ENCODE assay signal across 22 cellular contexts in the genomic region with DNA sequence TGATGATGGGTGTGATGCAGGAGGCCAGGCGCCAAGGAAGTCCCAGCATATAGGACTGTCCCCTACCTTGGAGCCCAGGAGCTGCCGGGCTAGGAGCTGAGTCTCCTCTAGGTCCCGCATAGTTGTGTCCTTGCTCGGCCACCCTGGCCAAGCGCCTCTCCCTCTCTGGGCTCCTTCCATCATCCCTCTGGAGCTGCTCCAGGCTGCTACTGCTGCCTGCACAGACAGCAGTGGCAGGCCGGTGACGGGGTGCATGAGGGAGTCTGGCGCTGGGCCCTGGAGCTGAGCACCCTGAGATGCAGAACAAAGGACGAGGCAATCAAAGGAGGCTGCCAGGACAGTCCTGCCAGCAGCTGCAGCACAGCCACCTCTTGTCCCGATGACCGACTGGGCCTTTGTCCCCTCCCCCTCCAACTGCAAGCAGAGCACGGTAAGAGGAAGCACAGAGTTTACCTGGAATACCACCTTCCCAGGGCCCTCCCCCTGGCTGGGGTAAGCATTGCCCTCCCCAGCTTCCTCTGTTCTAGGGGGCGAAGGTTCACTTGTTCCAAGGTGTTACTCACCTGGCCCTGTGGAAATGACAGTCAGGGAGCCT. TPM values are rescaled to one million over a fixed set of nuclear protein-coding genes. Genes with fewer than 3 reads are reported as not detected.
A peak's percentile ranks its signal among the peaks of the same experiment; 100 is the strongest.
DNase-seq lines count a peak whose midpoint lies in the region; ATAC-seq and TF ChIP-seq lines count a peak whose summit lies in the region.
"Had no signal": no experiment of that assay in that cellular context is flagged by ENCODE, and none has a peak within 500 bp of the region (broad histone marks: within the 10 kb centered on the region; RNA-seq: fewer than 3 reads in every experiment).

No MANE protein-coding gene starts in this region.

- no peaks in the 10 kb centered on the region for H3K36me3 ChIP-seq in body of pancreas (replicated peaks in 1 of 2; ENCODE audit: insufficient read depth in 1 of 2, low read depth in 2 of 2)
- peaks cover 0 to 12% (median 0%) of the 10 kb centered on the region in 3 experiments for H3K36me3 ChIP-seq in naive thymus-derived CD4-positive, alpha-beta T cell (ENCODE audit: control insufficient read depth in 2 of 3, insufficient read depth in 3 of 3, low read length in 3 of 3)
- no peaks in the 10 kb centered on the region; the same call in 1 of the 2 replicates for H3K36me3 ChIP-seq in WERI-Rb-1
- H3K36me3 ChIP-seq: colonic mucosa, left ventricle myocardium inferior had no signal

- POLR2A ChIA-PET in naive thymus-derived CD4-positive, alpha-beta T cell (lab: Charles Lee): interaction anchor here (0.6 kb wide), 1 partner anchor 201 kb away, joined by 3 read pairs; no protein-coding TSS in a partner anchor
- POLR2A ChIA-PET in activated CD8-positive, alpha-beta T cell treated with anti-CD3 and anti-CD28 coated beads, Interleukin-2, amount 10 ng/mL, durations not matched to agents 7 days and 5 days (lab: Charles Lee): no interaction called here

- H3K4me3 Mint-ChIP-seq in IgD-negative memory B cell: peak overlapping the region in 3 of 4 donors; percentile 5 to 68 (median 54)
- peak overlapping the region in 1 of 10 donors; percentile 32 for H3K4me3 Mint-ChIP-seq in naive thymus-derived CD4-positive, alpha-beta T cell
- no peak overlapping the region for H3K4me3 Mint-ChIP-seq in activated CD8-positive, alpha-beta T cell treated with anti-CD3 and anti-CD28 coated beads, Interleukin-2, amount 10 ng/mL, durations not matched to agents 7 days and 5 days
- H3K4me3 Mint-ChIP-seq: activated naive CD8-positive, alpha-beta T cell treated with anti-CD3 and anti-CD28 coated beads for 36 hours; activated T-helper 17 cell treated with anti-CD3 and anti-CD28 coated beads, Interleukin-2, amount 50 U/mL, for 72 hours; neural crest cell had no signal

- H3K27me3 ChIP-seq in body of pancreas (no peaks in the 10 kb centered on the region), WERI-Rb-1 (ENCODE audit: insufficient read depth, low read depth, severe bottlenecking) (no peaks in the 10 kb centered on the region)
- H3K27me3 ChIP-seq in naive thymus-derived CD4-positive, alpha-beta T cell (ENCODE audit: control insufficient read depth in 2 of 2, insufficient read depth in 2 of 2, low read length in 2 of 2): no peaks in the 10 kb centered on the region
- H3K27me3 ChIP-seq: colonic mucosa had no signal

- CTCF ChIA-PET in naive thymus-derived CD4-positive, alpha-beta T cell (lab: Charles Lee): no interaction called here
- CTCF ChIA-PET in activated CD8-positive, alpha-beta T cell treated with anti-CD3 and anti-CD28 coated beads, Interleukin-2, amount 10 ng/mL, durations not matched to agents 7 days and 5 days (lab: Charles Lee): interaction anchor here (1.5 to 2.7 kb wide), 2 partner anchors 18 to 105 kb away, joined by 3 to 7 read pairs; no protein-coding TSS in a partner anchor

- H3K4me1 Mint-ChIP-seq in IgD-negative memory B cell: peaks cover 27 to 47% (median 39%) of the 10 kb centered on the region in 3 donors
- peaks cover 9 to 78% (median 67%) of the 10 kb centered on the region in 7 donors for H3K4me1 Mint-ChIP-seq in naive thymus-derived CD4-positive, alpha-beta T cell
- peaks cover 21% of the 10 kb centered on the region for H3K4me1 Mint-ChIP-seq in activated CD8-positive, alpha-beta T cell treated with anti-CD3 and anti-CD28 coated beads, Interleukin-2, amount 10 ng/mL, durations not matched to agents 7 days and 5 days (ENCODE audit: low read depth)

- 58 to 73% methylated on average over 7 to 13 of the region's 13 CpGs for WGBS in body of pancreas, 2 donors

- intact Hi-C loops in body of pancreas (cut with DNase I): no loop called here
- intact Hi-C loops in naive thymus-derived CD4-positive, alpha-beta T cell (cut with micrococcal nuclease): no loop called here

- peak overlapping the region in 1 of 3 donors; percentile 39 for H3K27ac Mint-ChIP-seq in IgD-negative memory B cell
- H3K27ac Mint-ChIP-seq in naive thymus-derived CD4-positive, alpha-beta T cell: peak overlapping the region in 5 of 9 donors; percentile 31 to 71 (median 63)
- H3K27ac Mint-ChIP-seq in activated CD8-positive, alpha-beta T cell treated with anti-CD3 and anti-CD28 coated beads, Interleukin-2, amount 10 ng/mL, durations not matched to agents 7 days and 5 days: no peak overlapping the region
- H3K27ac Mint-ChIP-seq: activated naive CD8-positive, alpha-beta T cell treated with anti-CD3 and anti-CD28 coated beads for 36 hours; activated T-helper 17 cell treated with anti-CD3 and anti-CD28 coated beads, Interleukin-2, amount 50 U/mL, for 72 hours had no signal

- H3K4me1 ChIP-seq in body of pancreas: peaks cover 20% of the 10 kb centered on the region
- peaks cover 12 to 45% of the 10 kb centered on the region in 2 donors for H3K4me1 ChIP-seq in naive thymus-derived CD4-positive, alpha-beta T cell (ENCODE audit: control insufficient read depth in 2 of 2, insufficient read depth in 2 of 2, low read length in 2 of 2)
- H3K4me1 ChIP-seq: colonic mucosa had no signal

- DNase-seq in COLO668 (lab: John Stamatoyannopoulos, UW; ENCODE audit: unreplicated experiment) (peak; percentile 37), body of pancreas (peak in 3 of 4 donors; percentile 35 to 42 (median 36)), NCI-H2227 (lab: John Stamatoyannopoulos, UW; ENCODE audit: unreplicated experiment) (no peak), WERI-Rb-1 (no peak)
- DNase-seq in naive thymus-derived CD4-positive, alpha-beta T cell: no peak
- DNase-seq in activated CD8-positive, alpha-beta T cell treated with anti-CD3 and anti-CD28 coated beads, Interleukin-2, amount 10 ng/mL, durations not matched to agents 7 days and 5 days: no peak
- DNase-seq: activated CD4-positive, alpha-beta T cell treated with anti-CD3 and anti-CD28 coated beads for 1 hour; activated naive CD8-positive, alpha-beta T cell treated with anti-CD3 and anti-CD28 coated beads for 36 hours; colonic mucosa; GDM1; glutamatergic neuron; KBM-7; left ventricle myocardium inferior; NCI-H187; NK-92 treated with Interleukin-12 subunit alpha and Interleukin-12 subunit beta, amount 100 ng/mL, for 24 hours; stimulated activated CD4-positive, alpha-beta T cell treated with anti-CD3 and anti-CD28 coated beads, Interleukin-4, amount 100 ng/mL, for 24 hours; T1000 had no signal

- no peaks in the 10 kb centered on the region for H3K36me3 Mint-ChIP-seq in IgD-negative memory B cell
- H3K36me3 Mint-ChIP-seq in naive thymus-derived CD4-positive, alpha-beta T cell: peaks cover 0 to 16% (median 0%) of the 10 kb centered on the region in 5 donors
- H3K36me3 Mint-ChIP-seq in activated CD8-positive, alpha-beta T cell treated with anti-CD3 and anti-CD28 coated beads, Interleukin-2, amount 10 ng/mL, durations not matched to agents 7 days and 5 days (ENCODE audit: low read depth): no peaks in the 10 kb centered on the region
- H3K36me3 Mint-ChIP-seq: activated naive CD8-positive, alpha-beta T cell treated with anti-CD3 and anti-CD28 coated beads for 36 hours had no signal

- ATAC-seq in body of pancreas: peak; percentile 12
- ATAC-seq in naive thymus-derived CD4-positive, alpha-beta T cell: no peak
- no peak for ATAC-seq in activated CD8-positive, alpha-beta T cell treated with anti-CD3 and anti-CD28 coated beads, Interleukin-2, amount 10 ng/mL, durations not matched to agents 7 days and 5 days

- TF ChIP-seq POLR2A in body of pancreas (IDR thresholded peaks at IDR 0.05): no peak

- H3K9me3 Mint-ChIP-seq in IgD-negative memory B cell: no peaks in the 10 kb centered on the region
- no peaks in the 10 kb centered on the region for H3K9me3 Mint-ChIP-seq in naive thymus-derived CD4-positive, alpha-beta T cell
- H3K9me3 Mint-ChIP-seq in activated CD8-positive, alpha-beta T cell treated with anti-CD3 and anti-CD28 coated beads, Interleukin-2, amount 10 ng/mL, durations not matched to agents 7 days and 5 days (ENCODE audit: insufficient read depth): no peaks in the 10 kb centered on the region
- H3K9me3 Mint-ChIP-seq: activated naive CD8-positive, alpha-beta T cell treated with anti-CD3 and anti-CD28 coated beads for 36 hours; activated T-helper 17 cell treated with anti-CD3 and anti-CD28 coated beads, Interleukin-2, amount 50 U/mL, for 72 hours; neural crest cell had no signal

- H3K9me3 ChIP-seq in body of pancreas (no peaks in the 10 kb centered on the region), WERI-Rb-1 (ENCODE audit: severe bottlenecking) (no peaks in the 10 kb centered on the region)
- no peaks in the 10 kb centered on the region for H3K9me3 ChIP-seq in naive thymus-derived CD4-positive, alpha-beta T cell (ENCODE audit: control insufficient read depth in 2 of 3, low read length in 3 of 3)
- H3K9me3 ChIP-seq: colonic mucosa, left ventricle myocardium inferior had no signal

- peaks cover 3% of the 10 kb centered on the region for H3K27me3 Mint-ChIP-seq in IgD-negative memory B cell
- no peaks in the 10 kb centered on the region for H3K27me3 Mint-ChIP-seq in naive thymus-derived CD4-positive, alpha-beta T cell
- H3K27me3 Mint-ChIP-seq in activated CD8-positive, alpha-beta T cell treated with anti-CD3 and anti-CD28 coated beads, Interleukin-2, amount 10 ng/mL, durations not matched to agents 7 days and 5 days (ENCODE audit: low read depth): no peaks in the 10 kb centered on the region
- H3K27me3 Mint-ChIP-seq: activated naive CD8-positive, alpha-beta T cell treated with anti-CD3 and anti-CD28 coated beads for 36 hours; activated T-helper 17 cell treated with anti-CD3 and anti-CD28 coated beads, Interleukin-2, amount 50 U/mL, for 72 hours had no signal

- H3K4me3 ChIP-seq in body of pancreas (no peak overlapping the region), WERI-Rb-1 (ENCODE audit: low read depth, low read length) (no peak overlapping the region)
- H3K4me3 ChIP-seq in naive thymus-derived CD4-positive, alpha-beta T cell (ENCODE audit: low read length): no peak overlapping the region
- H3K4me3 ChIP-seq: colonic mucosa, left ventricle myocardium inferior, smooth muscle cell had no signal

- TF ChIP-seq CTCF in body of pancreas (IDR thresholded peaks at IDR 0.05): no peak
- TF ChIP-seq CTCF in WERI-Rb-1 (IDR thresholded peaks at IDR 0.05; ENCODE audit: low read depth, low read length): no peak

- H3K27ac ChIP-seq in body of pancreas (peak overlapping the region in 3 of 4 donors; percentile 8 to 52 (median 12)), WERI-Rb-1 (no peak overlapping the region)
- no peak overlapping the region for H3K27ac ChIP-seq in naive thymus-derived CD4-positive, alpha-beta T cell (ENCODE audit: low read depth, low read length)
- H3K27ac ChIP-seq: colonic mucosa, left ventricle myocardium inferior had no signal

RNA-seq across cellular contexts. Expression of a gene that starts 10.4 kb away (rescaled TPM):
- polyA plus RNA-seq in IgD-negative memory B cell: 0.61 TPM
- total RNA-seq in body of pancreas: 10 to 100 TPM; 11.9 to 17.5 TPM
- 10 to 100 TPM in 2 of 5 experiments, 1 to 10 TPM in 2, not detected in 1; 4.2 to 15.8 (median 8.8) TPM for total RNA-seq in naive thymus-derived CD4-positive, alpha-beta T cell
- 1 to 10 TPM in 1 of 2 donors, under 1 TPM in 1; 0.80 to 4.2 TPM for polyA plus RNA-seq in naive thymus-derived CD4-positive, alpha-beta T cell
- not detected for total RNA-seq in activated CD8-positive, alpha-beta T cell treated with anti-CD3 and anti-CD28 coated beads, Interleukin-2, amount 10 ng/mL, durations not matched to agents 7 days and 5 days
- total RNA-seq: RPMI7951 had no signal

Comparison
In these comparisons a context has a peak if more than half of its experiments do, and no peak if none do; other contexts are left out.
1. DNase-seq: peak in COLO668 (single experiment) and body of pancreas (3 of 4); none in naive thymus-derived CD4-positive, alpha-beta T cell (0 of 9), activated CD8-positive, alpha-beta T cell treated with anti-CD3 and anti-CD28 coated beads, Interleukin-2, amount 10 ng/mL, durations not matched to agents 7 days and 5 days (single experiment), NCI-H2227 (single experiment) and WERI-Rb-1 (single experiment).
2. H3K27ac ChIP-seq: peak in body of pancreas (3 of 4); none in naive thymus-derived CD4-positive, alpha-beta T cell (single experiment) and WERI-Rb-1 (single experiment).